15 cellular contexts compared by ENCODE assay signal in the genomic region with DNA sequence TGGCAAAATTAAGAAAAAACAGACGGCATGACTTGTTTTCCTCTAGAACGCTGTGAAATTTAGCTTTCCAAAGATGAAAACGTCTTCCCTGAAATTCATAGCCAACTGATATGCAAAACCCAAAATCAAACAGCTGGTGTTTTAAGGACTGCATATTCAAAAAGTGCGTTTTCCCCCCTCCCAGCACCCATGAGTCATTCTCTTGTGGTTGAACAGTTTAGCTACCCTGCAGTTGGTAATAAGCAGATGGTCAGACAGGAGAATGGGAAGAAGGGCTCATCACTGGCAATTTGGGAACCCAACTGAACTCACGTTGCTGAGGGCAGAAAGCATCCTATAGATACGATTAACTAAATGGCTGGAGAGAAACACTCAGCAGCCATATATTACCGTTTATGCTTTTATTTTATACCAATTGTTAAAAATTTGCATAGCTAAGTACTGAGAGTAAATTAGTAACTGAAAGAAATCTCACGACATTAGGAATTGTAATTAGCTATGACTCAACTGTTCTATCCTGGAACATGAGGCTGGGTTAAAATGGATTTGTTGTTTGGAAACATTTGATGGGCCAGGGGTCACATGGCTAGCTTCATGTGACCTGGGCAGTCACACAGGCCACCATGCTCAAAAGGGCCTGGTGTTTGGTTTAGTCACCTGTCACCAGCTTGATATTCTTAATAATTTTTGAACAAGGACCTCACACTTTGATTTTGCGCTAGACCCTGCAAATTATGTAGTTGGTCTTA.
A peak's percentile ranks its signal among the peaks of the same experiment; 100 is the strongest.
DNase-seq lines count a peak whose midpoint lies in the region; ATAC-seq, FAIRE-seq and TF ChIP-seq lines count a peak whose summit lies in the region.
"Had no signal": no experiment of that assay in that cellular context is flagged by ENCODE, and none has a peak within 500 bp of the region (broad histone marks: within the 10 kb centered on the region; RNA-seq: fewer than 3 reads in every experiment).

No MANE protein-coding gene starts in this region.

- no peak overlapping the region for H2BK5ac ChIP-seq in H1 (ENCODE audit: low read depth, low read length)

- no peak overlapping the region for H3K4ac ChIP-seq in H1 (replicated peaks; ENCODE audit: insufficient read length, low read depth, low read length)

- POLR2A ChIA-PET in H1 (lab: Charles Lee; ENCODE audit: partially characterized antibody): interaction anchor here (0.9 kb wide), 1 partner anchor 8 kb away, joined by 3 read pairs; no protein-coding TSS in a partner anchor
- POLR2A ChIA-PET in activated CD4-positive, alpha-beta memory T cell treated with anti-CD3 and anti-CD28 coated beads, Interleukin-2, amount 10 ng/mL, durations not matched to agents 7 days and 5 days (lab: Charles Lee): no interaction called here

- H3K36me3 ChIP-seq in H1 (ENCODE audit: control insufficient read depth in 2 of 4, insufficient read depth in 4 of 4, low read length in 3 of 4): no peaks in the 10 kb centered on the region; a peak in 2 of 8 replicates
- H3K36me3 ChIP-seq: MG63 had no signal

- no peak overlapping the region for H2BK20ac ChIP-seq in H1 (ENCODE audit: low read length)

- H3K23me2 ChIP-seq in H1 (ENCODE audit: low read depth, low read length): no peaks in the 10 kb centered on the region

- H3K27me3 ChIP-seq in H1 (replicated peaks in 1 of 4; ENCODE audit: control insufficient read depth in 3 of 4, extremely low read depth in 1 of 4, insufficient read depth in 3 of 4, low read length in 3 of 4): no peaks in the 10 kb centered on the region
- H3K27me3 ChIP-seq: MG63 had no signal

- no peaks in the 10 kb centered on the region for H3K9me3 Mint-ChIP-seq in activated CD4-positive, alpha-beta memory T cell treated with anti-CD3 and anti-CD28 coated beads, Interleukin-2, amount 10 ng/mL, durations not matched to agents 7 days and 5 days
- H3K9me3 Mint-ChIP-seq: activated CD8-positive, alpha-beta T cell treated with anti-CD3 and anti-CD28 coated beads for 36 hours; activated naive CD4-positive, alpha-beta T cell treated with anti-CD3 and anti-CD28 coated beads, Interleukin-2, amount 50 U/mL, for 24 hours had no signal

- no peaks in the 10 kb centered on the region for H3K36me3 Mint-ChIP-seq in activated CD4-positive, alpha-beta memory T cell treated with anti-CD3 and anti-CD28 coated beads, Interleukin-2, amount 10 ng/mL, durations not matched to agents 7 days and 5 days (ENCODE audit: low read depth)
- H3K36me3 Mint-ChIP-seq: activated naive CD4-positive, alpha-beta T cell treated with anti-CD3 and anti-CD28 coated beads, Interleukin-2, amount 50 U/mL, for 24 hours had no signal

- no peaks in the 10 kb centered on the region for H3K9me3 ChIP-seq in H1 (ENCODE audit: insufficient read depth in 2 of 2, low read depth in 1 of 2, low read length in 1 of 2)
- H3K9me3 ChIP-seq: MG63, psoas muscle had no signal

- H3K79me2 ChIP-seq in H1 (ENCODE audit: control insufficient read depth in 1 of 2, insufficient read depth in 2 of 2, low read length in 2 of 2): no peaks in the 10 kb centered on the region

- H3K4me1 Mint-ChIP-seq in activated CD4-positive, alpha-beta memory T cell treated with anti-CD3 and anti-CD28 coated beads, Interleukin-2, amount 10 ng/mL, durations not matched to agents 7 days and 5 days: no peaks in the 10 kb centered on the region
- H3K4me1 Mint-ChIP-seq: activated naive CD4-positive, alpha-beta T cell treated with anti-CD3 and anti-CD28 coated beads, Interleukin-2, amount 50 U/mL, for 24 hours had no signal

- H3K27ac ChIP-seq in H1 (ENCODE audit: low read depth, low read length): no peak overlapping the region
- H3K27ac ChIP-seq: psoas muscle had no signal

- H3K14ac ChIP-seq in H1 (ENCODE audit: insufficient read length): no peak overlapping the region

- no peaks in the 10 kb centered on the region for H4K20me1 ChIP-seq in H1 (replicated peaks in 1 of 2; ENCODE audit: control insufficient read depth in 1 of 2, insufficient read depth in 2 of 2, low read length in 2 of 2)

- DNase-seq in H54 (ENCODE audit: insufficient read length, low spot score) (peak; percentile 18), NCI-H69 (lab: John Stamatoyannopoulos, UW) (peak; percentile 95), H1 (ENCODE audit: low read depth in 1 of 2, low spot score in 2 of 2) (no peak), stromal cell of bone marrow (ENCODE audit: low read depth) (peak; percentile 55), SHP77 (lab: John Stamatoyannopoulos, UW) (no peak)
- DNase-seq in activated CD4-positive, alpha-beta memory T cell treated with anti-CD3 and anti-CD28 coated beads, Interleukin-2, amount 10 ng/mL, durations not matched to agents 7 days and 5 days: no peak
- DNase-seq: activated CD8-positive, alpha-beta T cell treated with anti-CD3 and anti-CD28 coated beads for 36 hours; DMS53; effector CD8-positive, alpha-beta T cell; MG63; psoas muscle; stimulated activated CD4-positive, alpha-beta T cell treated with anti-CD3 and anti-CD28 coated beads, Interleukin-4, amount 100 ng/mL, for 1 hour; stimulated activated naive CD8-positive, alpha-beta T cell treated with anti-CD3 and anti-CD28 coated beads, Interleukin-15, Interleukin-2, amounts not matched to agents 100 U/mL and 50 U/mL, for 24 hours had no signal

- H3K23ac ChIP-seq in H1 (ENCODE audit: insufficient read length): no peak overlapping the region

- TF ChIP-seq RAD21 in H1 (IDR thresholded peaks at IDR 0.05 in 1 of 2, conservative IDR thresholded peaks at IDR 0.05 in 1 of 2; ENCODE audit: low read depth in 2 of 2, low read length in 2 of 2): no peak

- H3K79me1 ChIP-seq in H1 (ENCODE audit: low read depth, low read length): no peaks in the 10 kb centered on the region

- H3K4me3 ChIP-seq in H1 (ENCODE audit: extremely low read depth in 1 of 4, insufficient read depth in 2 of 4, low read depth in 3 of 4, low read length in 4 of 4): no peak overlapping the region
- H3K4me3 ChIP-seq: MG63, psoas muscle had no signal

- TF ChIP-seq POLR2A in H54 (IDR thresholded peaks at IDR 0.05; ENCODE audit: low read depth, low read length) (no peak), H1 (IDR thresholded peaks at IDR 0.05; ENCODE audit: control extremely low read depth in 1 of 2, low read depth in 2 of 2, low read length in 2 of 2) (no peak)

- no peaks in the 10 kb centered on the region for H3K4me1 ChIP-seq in H1 (replicated peaks in 1 of 4; ENCODE audit: control insufficient read depth in 3 of 4, insufficient read depth in 4 of 4, low read length in 3 of 4)

- H3K27me3 Mint-ChIP-seq in activated CD4-positive, alpha-beta memory T cell treated with anti-CD3 and anti-CD28 coated beads, Interleukin-2, amount 10 ng/mL, durations not matched to agents 7 days and 5 days: peaks cover 4% of the 10 kb centered on the region

- H3K4me3 Mint-ChIP-seq in activated CD4-positive, alpha-beta memory T cell treated with anti-CD3 and anti-CD28 coated beads, Interleukin-2, amount 10 ng/mL, durations not matched to agents 7 days and 5 days: no peak overlapping the region
- H3K4me3 Mint-ChIP-seq: activated CD8-positive, alpha-beta T cell treated with anti-CD3 and anti-CD28 coated beads for 36 hours; activated naive CD4-positive, alpha-beta T cell treated with anti-CD3 and anti-CD28 coated beads, Interleukin-2, amount 50 U/mL, for 24 hours had no signal

- no peak overlapping the region for H3K18ac ChIP-seq in H1 (ENCODE audit: extremely low read depth, low read length)

- ATAC-seq in HG03097 (IDR thresholded peaks at IDR 0.05; ENCODE audit: low FRiP score, unreplicated experiment): no peak
- ATAC-seq: activated CD8-positive, alpha-beta T cell treated with anti-CD3 and anti-CD28 coated beads for 36 hours; psoas muscle; stimulated activated naive CD8-positive, alpha-beta T cell treated with anti-CD3 and anti-CD28 coated beads, Interleukin-15, Interleukin-2, amounts not matched to agents 100 U/mL and 50 U/mL, for 24 hours had no signal

- H4K5ac ChIP-seq in H1 (ENCODE audit: insufficient read length, low read depth, low read length): no peak overlapping the region

- FAIRE-seq in H54 (lab: Jason Lieb, UNC) (peak; percentile 96), H1 (lab: Jason Lieb, UNC) (no peak)

- no peak for TF ChIP-seq CTCF in H1 (IDR thresholded peaks at IDR 0.05; ENCODE audit: control extremely low read depth in 1 of 3, insufficient read depth in 1 of 3, low read depth in 1 of 3, low read length in 3 of 3)

- H3K27ac Mint-ChIP-seq in activated CD4-positive, alpha-beta memory T cell treated with anti-CD3 and anti-CD28 coated beads, Interleukin-2, amount 10 ng/mL, durations not matched to agents 7 days and 5 days: no peak overlapping the region
- H3K27ac Mint-ChIP-seq: activated CD8-positive, alpha-beta T cell treated with anti-CD3 and anti-CD28 coated beads for 36 hours; activated naive CD4-positive, alpha-beta T cell treated with anti-CD3 and anti-CD28 coated beads, Interleukin-2, amount 50 U/mL, for 24 hours had no signal

- H4K8ac ChIP-seq in H1 (ENCODE audit: extremely low read depth, insufficient read depth, low read length): no peak overlapping the region

- H2BK12ac ChIP-seq in H1 (ENCODE audit: low read depth, low read length): no peak overlapping the region

- no peak overlapping the region for H2BK120ac ChIP-seq in H1 (replicated peaks; ENCODE audit: low read depth, low read length)

- no peak overlapping the region for H3K9ac ChIP-seq in H1 (replicated peaks in 1 of 4; ENCODE audit: extremely low read depth in 1 of 4, low read depth in 3 of 4, low read length in 3 of 4)

- H3K4me2 ChIP-seq in H1 (ENCODE audit: insufficient read depth in 1 of 2, low read depth in 2 of 2, low read length in 2 of 2): no peak overlapping the region

- TF ChIP-seq EP300 in H1 (IDR thresholded peaks at IDR 0.05; ENCODE audit: borderline replicate concordance in 1 of 2, low read depth in 2 of 2, low read length in 2 of 2): no peak

- CTCF ChIA-PET in H1 (lab: Charles Lee; ENCODE audit: partially characterized antibody): interaction anchor here (0.6 kb wide), 1 partner anchor 1901 kb away, joined by 3 read pairs; no protein-coding TSS in a partner anchor
- CTCF ChIA-PET in activated CD4-positive, alpha-beta memory T cell treated with anti-CD3 and anti-CD28 coated beads, Interleukin-2, amount 10 ng/mL, durations not matched to agents 7 days and 5 days (lab: Charles Lee): no interaction called here

- H2BK15ac ChIP-seq in H1 (ENCODE audit: low read length): no peak overlapping the region

- H3K56ac ChIP-seq in H1 (replicated peaks; ENCODE audit: insufficient read length, low read depth, low read length): no peak overlapping the region

- H2AK5ac ChIP-seq in H1 (ENCODE audit: low read depth, low read length): no peak overlapping the region

- no peak overlapping the region for H4K91ac ChIP-seq in H1 (replicated peaks; ENCODE audit: insufficient read length, low read length)

- no peak overlapping the region for H2AFZ ChIP-seq in H1 (ENCODE audit: low read length)

- 90% methylated on average over 9 of the region's 9 CpGs; no CpG with 5 or more reads in 1 of the 2 experiments for WGBS in H1 (ENCODE audit: extremely low coverage in 1 of 2, insufficient coverage in 1 of 2, insufficient read length in 1 of 2, insufficient replicate concordance in 2 of 2, low coverage in 1 of 2, low lambda C conversion rate in 2 of 2, missing lambda C conversion rate in 1 of 2), 2 experiments

Comparison
In these comparisons a context has a peak if more than half of its experiments do, and no peak if none do; other contexts are left out.
1. DNase-seq: peak in H54 (single experiment), NCI-H69 (single experiment) and stromal cell of bone marrow (single experiment); none in H1 (0 of 2), SHP77 (0 of 2) and activated CD4-positive, alpha-beta memory T cell treated with anti-CD3 and anti-CD28 coated beads, Interleukin-2, amount 10 ng/mL, durations not matched to agents 7 days and 5 days (single experiment).